ENCODE assay signal across 28 cellular contexts in the genomic region with DNA sequence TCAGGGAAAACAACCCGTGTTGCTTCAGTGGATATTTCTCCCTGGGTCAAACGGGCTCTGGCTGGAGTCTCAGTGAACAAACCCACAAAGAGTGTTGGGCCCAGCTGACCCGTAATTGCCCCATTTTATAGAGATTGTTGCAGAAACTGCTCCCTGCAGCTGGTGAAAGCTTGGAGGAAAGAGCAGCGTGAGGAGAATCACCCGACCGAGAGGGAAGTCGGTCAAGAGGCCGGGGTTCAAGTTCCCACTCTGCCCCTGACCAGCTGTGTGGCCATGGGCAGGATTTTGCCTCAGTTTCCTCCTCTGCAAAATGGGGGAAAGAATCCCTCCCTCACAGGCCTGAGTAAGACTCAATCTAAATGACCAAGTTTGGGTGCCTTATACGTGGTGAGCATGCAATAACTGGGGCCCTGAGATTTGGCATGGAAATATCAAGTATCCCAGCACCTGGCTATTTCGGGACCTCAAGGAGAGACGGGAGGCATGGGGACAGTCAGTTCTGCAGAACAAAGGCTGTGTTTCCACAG. TPM values are rescaled to one million over a fixed set of nuclear protein-coding genes. Genes with fewer than 3 reads are reported as not detected.
A peak's percentile ranks its signal among the peaks of the same experiment; 100 is the strongest.
DNase-seq lines count a peak whose midpoint lies in the region; ATAC-seq, FAIRE-seq and TF ChIP-seq lines count a peak whose summit lies in the region.
"Had no signal": no experiment of that assay in that cellular context is flagged by ENCODE, and none has a peak within 500 bp of the region (broad histone marks: within the 10 kb centered on the region; RNA-seq: fewer than 3 reads in every experiment).

No MANE protein-coding gene starts in this region.

- no peak for TF ChIP-seq POLR2A in H54 (IDR thresholded peaks at IDR 0.05; ENCODE audit: low read depth, low read length)

- ATAC-seq in esophagus mucosa, result no peak
- ATAC-seq: body of pancreas; GM23338; naive thymus-derived CD4-positive, alpha-beta T cell; T-helper 17 cell had no signal

- CTCF ChIA-PET in AG04450 (lab: Charles Lee) (interaction anchor here (0.6 to 2.5 kb wide), 11 partner anchors 15 to 114 kb away, joined by 3 to 15 read pairs (median 6); no protein-coding TSS in a partner anchor), PC-9 (lab: Charles Lee) (interaction anchor here (0.6 to 1.5 kb wide), 7 partner anchors 9 to 355 kb away, joined by 3 to 10 read pairs (median 4); no protein-coding TSS in a partner anchor)

- FAIRE-seq in H54 (lab: Jason Lieb, UNC), result no peak
- FAIRE-seq: GM19239, islet of Langerhans had no signal

- H3K27me3 ChIP-seq in AG04450 (ENCODE audit: control insufficient read depth, insufficient read depth, low read length) (no peaks in the 10 kb centered on the region), PC-9 (ENCODE audit: insufficient read depth, low read depth) (no peaks in the 10 kb centered on the region), smooth muscle cell (ENCODE audit: low read depth) (no peaks in the 10 kb centered on the region)
- H3K27me3 ChIP-seq: body of pancreas, colonic mucosa, SJSA1 had no signal

- TF ChIP-seq CTCF in AG04450 (IDR thresholded peaks at IDR 0.05; ENCODE audit: low read depth, low read length), result no peak
- TF ChIP-seq CTCF in PC-9 (conservative IDR thresholded peaks at IDR 0.05), result no peak
- no peak for TF ChIP-seq CTCF in fibroblast of villous mesenchyme (IDR thresholded peaks at IDR 0.05; ENCODE audit: insufficient read depth, low read depth, low read length)
- no peak for TF ChIP-seq CTCF in smooth muscle cell (IDR thresholded peaks at IDR 0.05; ENCODE audit: borderline replicate concordance, insufficient read depth, poor library complexity, severe bottlenecking)

- no peak overlapping the region for H3K4me3 ChIP-seq in AG04450 (ENCODE audit: low read depth, low read length)
- H3K4me3 ChIP-seq in PC-9, result no peak overlapping the region
- no peak overlapping the region for H3K4me3 ChIP-seq in fibroblast of villous mesenchyme (ENCODE audit: low read depth, low read length)
- H3K4me3 ChIP-seq in smooth muscle cell, result no peak overlapping the region
- H3K4me3 ChIP-seq: body of pancreas, colonic mucosa, GM23338, SJSA1 had no signal

- H3K36me3 ChIP-seq in PC-9 (ENCODE audit: low read depth) (peaks cover 25% of the 10 kb centered on the region), smooth muscle cell (ENCODE audit: low read depth) (no peaks in the 10 kb centered on the region)
- H3K36me3 ChIP-seq: colonic mucosa, SJSA1 had no signal

- H2AFZ ChIP-seq in PC-9 (no peak overlapping the region), smooth muscle cell (ENCODE audit: low read depth) (peak overlapping the region; percentile 19)
- H2AFZ ChIP-seq: GM23338, parathyroid adenoma had no signal

- H3K9me3 ChIP-seq in AG04450 (ENCODE audit: control insufficient read depth, insufficient read depth, low read length), result no peaks in the 10 kb centered on the region
- no peaks in the 10 kb centered on the region for H3K9me3 ChIP-seq in PC-9 (ENCODE audit: insufficient read depth, low read depth)
- no peaks in the 10 kb centered on the region for H3K9me3 ChIP-seq in smooth muscle cell (replicated peaks; ENCODE audit: low read depth)
- H3K9me3 ChIP-seq: body of pancreas, colonic mucosa, SJSA1 had no signal

- no TSS peak for BruUV-seq in PC-9 (replicated peaks; lab: Mats Ljungman, UMichigan)

- H3K9ac ChIP-seq in smooth muscle cell (ENCODE audit: low read depth), result no peak overlapping the region
- H3K9ac ChIP-seq: parathyroid adenoma had no signal

- H4K20me1 ChIP-seq in PC-9 (ENCODE audit: insufficient read depth) (peaks cover 29% of the 10 kb centered on the region), smooth muscle cell (ENCODE audit: low read depth) (no peaks in the 10 kb centered on the region)

- peaks cover 70% of the 10 kb centered on the region for H3K4me1 ChIP-seq in PC-9 (replicated peaks; ENCODE audit: insufficient read depth)
- no peaks in the 10 kb centered on the region for H3K4me1 ChIP-seq in smooth muscle cell (ENCODE audit: low read depth)
- H3K4me1 ChIP-seq: colonic mucosa had no signal

- DNase-seq in AG04450 (ENCODE audit: low read depth, low spot score) (no peak), PC-9 (no peak), fibroblast of villous mesenchyme (ENCODE audit: low read depth) (peak; percentile 79), smooth muscle cell (lab: John Stamatoyannopoulos, UW; ENCODE audit: unreplicated experiment) (no peak), SW480 (ENCODE audit: low spot score) (no peak), superior temporal gyrus (ENCODE audit: extremely low spot score) (no peak), H54 (ENCODE audit: insufficient read length, low spot score) (no peak)
- DNase-seq: activated CD4-positive, alpha-beta T cell treated with anti-CD3 and anti-CD28 coated beads, Interleukin-2, amount 10 ng/mL, durations not matched to agents 24 days and 14 days; activated naive CD8-positive, alpha-beta T cell treated with anti-CD3 and anti-CD28 coated beads, Interleukin-2, amount 10 ng/mL, durations not matched to agents 7 days and 5 days; body of pancreas; CD4-positive, alpha-beta memory T cell; colonic mucosa; DMS53; hypothalamus; KBM-7; naive thymus-derived CD4-positive, alpha-beta T cell; NCI-H1694 treated with DMSO at 0.1 percent for 48 hours; NCI-H748 treated with DMSO at 0.1 percent for 48 hours; OCI-M1; stimulated activated CD4-positive, alpha-beta T cell treated with anti-CD3 and anti-CD28 coated beads, Interleukin-1b, Interleukin-23, amount 100 ng/mL, for 48 hours; stimulated activated naive CD4-positive, alpha-beta T cell; T-helper 17 cell had no signal

- H3K27ac ChIP-seq in AG04450 (ENCODE audit: low read depth, low read length), result peak overlapping the region; percentile 47
- 0 out of 2 replicates have a peak overlapping the region, but pooled peaks have one; percentile 93 for H3K27ac ChIP-seq in PC-9
- H3K27ac ChIP-seq in smooth muscle cell (ENCODE audit: low read depth), result no peak overlapping the region
- H3K27ac ChIP-seq: body of pancreas, parathyroid adenoma had no signal

- WGBS in smooth muscle cell (ENCODE audit: low lambda C conversion rate), result 83% methylated on average over 11 of the region's 11 CpGs

- POLR2A ChIA-PET in AG04450 (lab: Yijun Ruan, JAX), result interaction anchor here (1.6 kb wide), 1 partner anchor 51 kb away, joined by 4 read pairs; no protein-coding TSS in a partner anchor
- POLR2A ChIA-PET in PC-9 (lab: Charles Lee; ENCODE audit: unreplicated experiment), result interaction anchor here (0.6 kb wide), 2 partner anchors 414 to 1213 kb away, joined by 3 to 5 read pairs; no protein-coding TSS in a partner anchor

- H3F3A ChIP-seq in PC-9 (ENCODE audit: insufficient read depth, low read depth) (peaks cover 65% of the 10 kb centered on the region), smooth muscle cell (ENCODE audit: low read depth) (peaks cover 16% of the 10 kb centered on the region)

- no peaks in the 10 kb centered on the region for H3K9me2 ChIP-seq in PC-9 (ENCODE audit: insufficient read depth)

- intact Hi-C loops in PC-9 (cut with micrococcal nuclease; ENCODE audit: unreplicated experiment), result loop anchor here (5.0 to 10.0 kb wide), 4 partner anchors 156 to 602 kb away; a partner anchor contains a TSS

- peaks cover 38% of the 10 kb centered on the region for H3K79me2 ChIP-seq in PC-9 (ENCODE audit: low read depth)
- no peaks in the 10 kb centered on the region for H3K79me2 ChIP-seq in smooth muscle cell (ENCODE audit: low read depth)
- H3K79me2 ChIP-seq: parathyroid adenoma had no signal

- H3K4me2 ChIP-seq in PC-9 (no peak overlapping the region), smooth muscle cell (peak overlapping the region; percentile 4)
- H3K4me2 ChIP-seq: GM23338 had no signal

RNA-seq across cellular contexts. Expression of a gene that starts 1.7 kb away (rescaled TPM):
- polyA plus RNA-seq in AG04450 (2011; rRNA removed) (326 and 398 TPM in 2 replicates), smooth muscle cell (41.7 and 85.6 TPM in 2 replicates)
- 277 and 363 TPM in 2 replicates for polyA minus RNA-seq in AG04450 (2011; rRNA and poly(A)+ RNA removed)
- total RNA-seq in PC-9 (2021) (286 and 333 TPM in 2 replicates), fibroblast of villous mesenchyme (1,041 and 2,020 TPM in 2 replicates), smooth muscle cell (53.6 and 72.0 TPM in 2 replicates), esophagus mucosa (9.6 TPM)
- polyA plus RNA-seq: naive thymus-derived CD4-positive, alpha-beta T cell had no signal
